In the genomic region with DNA sequence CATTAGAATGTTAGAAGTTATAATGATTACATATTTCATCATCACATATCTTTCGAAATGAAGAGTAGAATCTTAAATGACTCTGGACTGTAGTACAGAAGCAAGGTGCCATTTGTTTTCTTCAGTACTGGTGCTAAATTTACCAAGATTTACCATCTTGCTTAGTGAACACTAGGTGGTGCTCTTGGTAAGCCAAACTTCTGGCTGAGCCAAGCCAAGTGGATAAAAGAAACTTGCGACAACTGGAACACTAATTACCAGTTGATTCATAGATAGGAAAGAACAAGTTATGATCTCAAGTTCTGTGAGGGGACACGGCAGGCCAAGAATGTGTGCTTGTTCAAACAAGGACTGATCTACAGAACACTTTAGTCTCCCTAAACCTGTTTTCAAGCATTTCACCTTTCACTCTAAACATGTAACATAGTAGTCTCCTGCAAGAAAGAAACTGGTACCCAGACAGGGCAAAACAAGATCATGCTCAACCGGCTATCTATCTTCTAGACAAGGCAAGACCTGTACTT, we compare ENCODE assay signal across 8 cellular contexts. TPM values are rescaled to one million over a fixed set of nuclear protein-coding genes. Genes with fewer than 3 reads are reported as not detected.
DNase-seq lines count a peak whose midpoint lies in the region; ATAC-seq and TF ChIP-seq lines count a peak whose summit lies in the region.

No MANE protein-coding gene starts in this region.

- H3K27me3 ChIP-seq in dorsolateral prefrontal cortex (no peaks in the 10 kb centered on the region), upper lobe of left lung (no peaks in the 10 kb centered on the region)

- TF ChIP-seq POLR2A in upper lobe of left lung (IDR thresholded peaks at IDR 0.05): no peak

- intact Hi-C loops in dorsolateral prefrontal cortex (cut with DNase I): loop anchor here (5.0 to 10.0 kb wide), 4 partner anchors 167 to 244 kb away; partner anchors contain the start of gene TSNAX (in 1 of the 2)

- no peak for TF ChIP-seq EP300 in upper lobe of left lung (IDR thresholded peaks at IDR 0.05)

- ATAC-seq in GM18511 (IDR thresholded peaks at IDR 0.05; ENCODE audit: unreplicated experiment) (peak; percentile 90), HG02885 (IDR thresholded peaks at IDR 0.05; ENCODE audit: poor library complexity, unreplicated experiment) (peak; percentile 81), upper lobe of left lung (ENCODE audit: low FRiP score in 2 of 2) (peak; percentile 84 to 91)

- peaks cover 0 to 3% (median 1%) of the 10 kb centered on the region in 4 donors for H3K4me1 ChIP-seq in upper lobe of left lung

- H3K4me3 ChIP-seq in dorsolateral prefrontal cortex (peak overlapping the region in 1 of 59 donors; percentile 8), upper lobe of left lung (no peak overlapping the region)

- DNase-seq in CD1c-positive myeloid dendritic cell (ENCODE audit: extremely low spot score) (peak; percentile 70), NCI-H1436 treated with DMSO at 0.1 percent for 48 hours (lab: John Stamatoyannopoulos, UW) (peak; percentile 20), SW 1271 (lab: John Stamatoyannopoulos, UW) (peak; percentile 6 to 73), dorsolateral prefrontal cortex (peak in 2 of 10 donors; percentile 20 to 36), medulla oblongata (ENCODE audit: extremely low spot score) (peak; percentile 74), upper lobe of left lung (peak in 1 of 2 donors; percentile 43)

- peak overlapping the region in 1 of 59 donors; percentile 32 for H3K27ac ChIP-seq in dorsolateral prefrontal cortex
- H3K27ac ChIP-seq in upper lobe of left lung: no peak overlapping the region

- H3K9me3 ChIP-seq in upper lobe of left lung: no peaks in the 10 kb centered on the region

- H3K36me3 ChIP-seq in upper lobe of left lung: peaks cover 0 to 8% (median 4%) of the 10 kb centered on the region in 4 donors

- 14% methylated on average over 4 of the region's 4 CpGs for WGBS in upper lobe of left lung, 2 donors

- TF ChIP-seq CTCF in dorsolateral prefrontal cortex (IDR thresholded peaks at IDR 0.05 in 54 of 56, conservative IDR thresholded peaks at IDR 0.05 in 2 of 56; ENCODE audit: low read depth in 1 of 56, partially characterized antibody in 56 of 56) (peak; percentile 72 to 98 (median 86)), upper lobe of left lung (IDR thresholded peaks at IDR 0.05) (peak; percentile 49 to 89 (median 80))

RNA-seq across cellular contexts. Expression of gene SPRTN, which starts 19.8 kb away (rescaled TPM):
- total RNA-seq in dorsolateral prefrontal cortex (10 to 100 TPM in 75 of 120 experiments, 1 to 10 TPM in 45; 6.8 to 19.2 (median 10.8) TPM), upper lobe of left lung (10 to 100 TPM in 4 of 6 donors, 1 to 10 TPM in 2; 8.8 to 30.9 (median 17.2) TPM)

RNA-seq across cellular contexts. Expression of gene EXOC8, which starts 20.2 kb away (rescaled TPM):
- 10 to 100 TPM; 13.8 to 26.2 (median 20.8) TPM for total RNA-seq in dorsolateral prefrontal cortex
- total RNA-seq in upper lobe of left lung: 10 to 100 TPM; 16.3 to 24.7 (median 17.5) TPM
